31 cellular contexts compared by ENCODE assay signal in genomic region chr18:55326134-55326533, GRCh38.
DNase-seq lines count a peak whose midpoint lies in the region; ATAC-seq, FAIRE-seq and TF ChIP-seq lines count a peak whose summit lies in the region.
"Had no signal": no experiment of that assay in that cellular context is flagged by ENCODE, and none has a peak within 500 bp of the region (broad histone marks: within the 10 kb centered on the region; RNA-seq: fewer than 3 reads in every experiment).

No MANE protein-coding gene starts in this region.

- no peaks in the 10 kb centered on the region for H3K9me3 ChIP-seq in heart right ventricle
- no peaks in the 10 kb centered on the region for H3K9me3 ChIP-seq in GM12878 (replicated peaks; ENCODE audit: control insufficient read depth, insufficient read depth, low read length)
- no peaks in the 10 kb centered on the region for H3K9me3 ChIP-seq in lower lobe of right lung
- H3K9me3 ChIP-seq: SJSA1 had no signal

- peak overlapping the region in 2 of 3 donors; percentile 29 to 82 for H3K27ac Mint-ChIP-seq in IgD-negative memory B cell
- peak overlapping the region; percentile 32 for H3K27ac Mint-ChIP-seq in stimulated activated naive B cell treated with anti-CD40 and anti-IgM and Interleukin-4, amounts not matched to agents 10 μg/mL and 1 μg/mL and 100 μg/mL, for 72 hours
- H3K27ac Mint-ChIP-seq: activated naive CD4-positive, alpha-beta T cell treated with anti-CD3 and anti-CD28 coated beads, Interleukin-2, amount 10 ng/mL, durations not matched to agents 7 days and 5 days; CD14-positive monocyte; stimulated activated effector memory CD8-positive, alpha-beta T cell treated with anti-CD3 and anti-CD28 coated beads, Interleukin-12 subunit alpha, Interleukin-12 subunit beta, amount 100 ng/mL, for 72 hours had no signal

- TF ChIP-seq CTCF in heart right ventricle (IDR thresholded peaks at IDR 0.05) = no peak
- TF ChIP-seq CTCF in GM12878 (IDR thresholded peaks at IDR 0.05 in 2 of 3, conservative IDR thresholded peaks at IDR 0.05 in 1 of 3; ENCODE audit: control insufficient read depth in 2 of 3, extremely low read depth in 1 of 3, insufficient read depth in 1 of 3, low read depth in 3 of 3, low read length in 3 of 3) = no peak
- TF ChIP-seq CTCF in lower lobe of right lung (IDR thresholded peaks at IDR 0.05) = no peak
- TF ChIP-seq CTCF in GM20000 (IDR thresholded peaks at IDR 0.05; ENCODE audit: extremely low read depth, missing control alignments) = no peak

- in situ Hi-C loops in GM12878 (cut with MboI) = no loop called here

- intact Hi-C loops in heart right ventricle (cut with DNase I) = loop anchor here in 6 of 10 donors (5.0 to 10.0 kb wide), 8 partner anchors 61 to 1249 kb away; partner anchors contain the start of gene TCF4 (in 1 of the 6)
- intact Hi-C loops in Right ventricle myocardium superior (cut with DNase I) = loop anchor here (5.0 to 10.0 kb wide), 2 partner anchors 84 to 259 kb away; partner anchors contain the start of gene TCF4
- intact Hi-C loops in GM12878 (cut with micrococcal nuclease; ENCODE audit: unreplicated experiment) = no loop called here
- intact Hi-C loops in lower lobe of right lung (cut with DNase I) = no loop called here

- H3K4me3 ChIP-seq in heart right ventricle (no peak overlapping the region), GM12878 (no peak overlapping the region), lower lobe of right lung (no peak overlapping the region)
- H3K4me3 ChIP-seq: SJSA1 had no signal

- H3K36me3 Mint-ChIP-seq in IgD-negative memory B cell = peaks cover 2% of the 10 kb centered on the region
- H3K36me3 Mint-ChIP-seq in stimulated activated naive B cell treated with anti-CD40 and anti-IgM and Interleukin-4, amounts not matched to agents 10 μg/mL and 1 μg/mL and 100 μg/mL, for 72 hours = peaks cover under 1 to 6% of the 10 kb centered on the region in 2 donors
- H3K36me3 Mint-ChIP-seq: activated naive CD4-positive, alpha-beta T cell treated with anti-CD3 and anti-CD28 coated beads, Interleukin-2, amount 10 ng/mL, durations not matched to agents 7 days and 5 days; CD14-positive monocyte; stimulated activated effector memory CD8-positive, alpha-beta T cell treated with anti-CD3 and anti-CD28 coated beads, Interleukin-12 subunit alpha, Interleukin-12 subunit beta, amount 100 ng/mL, for 72 hours had no signal

- POLR2A ChIA-PET in GM12878 (lab: Charles Lee) = interaction anchor here (1.0 to 6.0 kb wide), 4 partner anchors 9 to 74 kb away, joined by 3 to 43 read pairs (median 6); no protein-coding TSS in a partner anchor

- H3K4me1 Mint-ChIP-seq in IgD-negative memory B cell = peaks cover 40 to 56% (median 42%) of the 10 kb centered on the region in 3 donors
- H3K4me1 Mint-ChIP-seq in stimulated activated naive B cell treated with anti-CD40 and anti-IgM and Interleukin-4, amounts not matched to agents 10 μg/mL and 1 μg/mL and 100 μg/mL, for 72 hours = peaks cover 19 to 50% of the 10 kb centered on the region in 2 donors

- peak overlapping the region in 6 of 10 donors; percentile 13 to 98 (median 35) for H3K27ac ChIP-seq in heart right ventricle
- H3K27ac ChIP-seq in GM12878 (ENCODE audit: control insufficient read depth, insufficient read depth) = no peak overlapping the region
- no peak overlapping the region for H3K27ac ChIP-seq in lower lobe of right lung
- H3K27ac ChIP-seq: SJSA1 had no signal

- no peak for DNase-seq in heart right ventricle
- DNase-seq in Right ventricle myocardium superior = no peak
- no peak for DNase-seq in GM12878 (ENCODE audit: low read depth, low spot score)
- no peak for DNase-seq in stimulated activated naive B cell treated with anti-CD40 and anti-IgM and Interleukin-4, amounts not matched to agents 10 μg/mL and 1 μg/mL and 100 μg/mL, for 72 hours
- no peak for DNase-seq in lower lobe of right lung
- no peak for DNase-seq in GM20000 (ENCODE audit: low spot score)
- DNase-seq in NCI-H2081 treated with DMSO at 0.1 percent for 48 hours (lab: John Stamatoyannopoulos, UW) = no peak
- DNase-seq: activated CD4-positive, alpha-beta T cell treated with anti-CD3 and anti-CD28 coated beads, Interleukin-2, amount 50 U/mL, for 48 hours; activated CD8-positive, alpha-beta memory T cell treated with anti-CD3 and anti-CD28 coated beads, Interleukin-2, amount 50 U/mL, for 4 hours; activated naive CD4-positive, alpha-beta T cell treated with anti-CD3 and anti-CD28 coated beads, Interleukin-2, amount 10 ng/mL, durations not matched to agents 7 days and 5 days; effector memory CD4-positive, alpha-beta T cell; EL; head of caudate nucleus; kidney glomerular epithelial cell; NCI-H1105; NCI-H2029 treated with DMSO at 0.1 percent for 48 hours; NCI-H446 treated with DMSO at 0.1 percent for 48 hours; stimulated activated CD4-positive, alpha-beta T cell treated with anti-CD3 and anti-CD28 coated beads, Interleukin-12 subunit alpha, Interleukin-12 subunit beta, amount 100 ng/mL, for 4 hours; stimulated activated CD4-positive, alpha-beta T cell treated with anti-CD3 and anti-CD28 coated beads, Interleukin-4, amount 100 ng/mL, for 1 hour; T-helper 1 cell had no signal

- H3K9me3 Mint-ChIP-seq in IgD-negative memory B cell = peaks cover 0 to 2% (median 0%) of the 10 kb centered on the region in 3 donors
- no peaks in the 10 kb centered on the region for H3K9me3 Mint-ChIP-seq in stimulated activated naive B cell treated with anti-CD40 and anti-IgM and Interleukin-4, amounts not matched to agents 10 μg/mL and 1 μg/mL and 100 μg/mL, for 72 hours
- H3K9me3 Mint-ChIP-seq: activated naive CD4-positive, alpha-beta T cell treated with anti-CD3 and anti-CD28 coated beads, Interleukin-2, amount 10 ng/mL, durations not matched to agents 7 days and 5 days; CD14-positive monocyte had no signal

- H3K79me2 ChIP-seq in GM12878 (ENCODE audit: control insufficient read depth, insufficient read depth, low read length) = peaks cover 11% of the 10 kb centered on the region

- FAIRE-seq in GM12878 (lab: Jason Lieb, UNC) = no peak
- FAIRE-seq: bronchial epithelial cell, colon, H54, RCC 7860, TTC549 had no signal

- ATAC-seq in heart right ventricle (no peak), Right ventricle myocardium superior (ENCODE audit: poor library complexity) (no peak), GM12878 (no peak), lower lobe of right lung (no peak)
- no peak for ATAC-seq in stimulated activated naive B cell treated with anti-CD40 and anti-IgM and Interleukin-4, amounts not matched to agents 10 μg/mL and 1 μg/mL and 100 μg/mL, for 72 hours (replicated peaks)
- ATAC-seq: activated CD4-positive, CD25-positive, alpha-beta regulatory T cell treated with anti-CD3 and anti-CD28 coated beads, Interleukin-2, amount 50 U/mL, for 24 hours; sciatic nerve; stimulated activated effector memory CD8-positive, alpha-beta T cell treated with anti-CD3 and anti-CD28 coated beads, Interleukin-12 subunit alpha, Interleukin-12 subunit beta, amount 100 ng/mL, for 72 hours had no signal

- H3K27me3 ChIP-seq in heart right ventricle (no peaks in the 10 kb centered on the region), GM12878 (replicated peaks in 1 of 2; ENCODE audit: control insufficient read depth in 2 of 2, insufficient read depth in 2 of 2, low read length in 1 of 2) (no peaks in the 10 kb centered on the region), lower lobe of right lung (ENCODE audit: low read depth) (no peaks in the 10 kb centered on the region)
- H3K27me3 ChIP-seq: SJSA1 had no signal

- no peak for TF ChIP-seq EP300 in GM12878 (IDR thresholded peaks at IDR 0.05; ENCODE audit: borderline replicate concordance in 1 of 2, control insufficient read depth in 1 of 2, low read depth in 2 of 2, low read length in 2 of 2)

- no peaks in the 10 kb centered on the region for H3K27me3 Mint-ChIP-seq in IgD-negative memory B cell
- H3K27me3 Mint-ChIP-seq in stimulated activated naive B cell treated with anti-CD40 and anti-IgM and Interleukin-4, amounts not matched to agents 10 μg/mL and 1 μg/mL and 100 μg/mL, for 72 hours = no peaks in the 10 kb centered on the region

- no peak overlapping the region for H2AFZ ChIP-seq in GM12878 (ENCODE audit: control insufficient read depth, low read depth, low read length)

- H3K4me3 Mint-ChIP-seq in IgD-negative memory B cell = peak overlapping the region in 2 of 4 donors; percentile 38 to 81
- no peak overlapping the region for H3K4me3 Mint-ChIP-seq in stimulated activated naive B cell treated with anti-CD40 and anti-IgM and Interleukin-4, amounts not matched to agents 10 μg/mL and 1 μg/mL and 100 μg/mL, for 72 hours
- H3K4me3 Mint-ChIP-seq: activated naive CD4-positive, alpha-beta T cell treated with anti-CD3 and anti-CD28 coated beads, Interleukin-2, amount 10 ng/mL, durations not matched to agents 7 days and 5 days; CD14-positive monocyte; stimulated activated effector memory CD8-positive, alpha-beta T cell treated with anti-CD3 and anti-CD28 coated beads, Interleukin-12 subunit alpha, Interleukin-12 subunit beta, amount 100 ng/mL, for 72 hours had no signal

- no peak for TF ChIP-seq POLR2A in GM12878 (IDR thresholded peaks at IDR 0.05; ENCODE audit: low read depth, low read length)

- H3K36me3 ChIP-seq in heart right ventricle (no peaks in the 10 kb centered on the region), GM12878 (ENCODE audit: control insufficient read depth in 2 of 2, insufficient read depth in 2 of 2, low read length in 1 of 2) (no peaks in the 10 kb centered on the region), lower lobe of right lung (no peaks in the 10 kb centered on the region)
- H3K36me3 ChIP-seq: SJSA1 had no signal

- H3K4me2 ChIP-seq in GM12878 (ENCODE audit: control insufficient read depth, insufficient read depth) = no peak overlapping the region

- no TSS peak for BruUV-seq in GM12878 (replicated peaks; lab: Mats Ljungman, UMichigan)

- no peaks in the 10 kb centered on the region for H4K20me1 ChIP-seq in GM12878 (ENCODE audit: control insufficient read depth, insufficient read depth)

- H3K9ac ChIP-seq in GM12878 (ENCODE audit: control insufficient read depth, insufficient read depth, low read length) = no peak overlapping the region

- RAD21 ChIA-PET in GM12878 (lab: Charles Lee; ENCODE audit: unreplicated experiment) = interaction anchor here (2.9 kb wide), 1 partner anchor 57 kb away, joined by 22 read pairs; no protein-coding TSS in a partner anchor

- SMC1A ChIA-PET in GM12878 (lab: Charles Lee; ENCODE audit: uncharacterized antibody, unreplicated experiment) = interaction anchor here (0.6 to 10.7 kb wide), 17 partner anchors 14 to 102 kb away, joined by 3 to 157 read pairs (median 4); no protein-coding TSS in a partner anchor

- TF ChIP-seq RAD21 in GM12878 (IDR thresholded peaks at IDR 0.05; ENCODE audit: insufficient read depth, low read depth, low read length) = no peak

- CTCF ChIA-PET in GM12878 (lab: Yijun Ruan, JAX) = interaction anchor here (0.9 to 2.6 kb wide), 3 partner anchors 8 to 92 kb away, joined by 3 to 22 read pairs (median 4); no protein-coding TSS in a partner anchor

- H3K4me1 ChIP-seq in heart right ventricle (peaks cover 6 to 80% (median 57%) of the 10 kb centered on the region in 9 donors), GM12878 (ENCODE audit: control insufficient read depth, insufficient read depth, low read length) (peaks cover 10% of the 10 kb centered on the region), lower lobe of right lung (peaks cover 32% of the 10 kb centered on the region)

TF ChIP-seq in GM12878, 131 proteins besides CTCF, POLR2A, EP300 and RAD21 (continues in another document):
- TF ChIP-seq ASH2L (IDR thresholded peaks at IDR 0.05; ENCODE audit: borderline replicate concordance, low read depth) = no peak
- peak; percentile 70 for TF ChIP-seq ZNF384 (IDR thresholded peaks at IDR 0.05; ENCODE audit: borderline replicate concordance, low read depth, low read length)

Comparison
In these comparisons a context has a peak if more than half of its experiments do, and no peak if none do; other contexts are left out.
1. H3K27ac ChIP-seq: peak in heart right ventricle (6 of 10); none in GM12878 (single experiment) and lower lobe of right lung (single experiment).
2. intact Hi-C loops: an anchor here in heart right ventricle (5.0 to 10.0 kb wide) and Right ventricle myocardium superior (5.0 to 10.0 kb wide); none called in GM12878 and lower lobe of right lung.